15 cellular contexts compared by ENCODE assay signal in the genomic region with DNA sequence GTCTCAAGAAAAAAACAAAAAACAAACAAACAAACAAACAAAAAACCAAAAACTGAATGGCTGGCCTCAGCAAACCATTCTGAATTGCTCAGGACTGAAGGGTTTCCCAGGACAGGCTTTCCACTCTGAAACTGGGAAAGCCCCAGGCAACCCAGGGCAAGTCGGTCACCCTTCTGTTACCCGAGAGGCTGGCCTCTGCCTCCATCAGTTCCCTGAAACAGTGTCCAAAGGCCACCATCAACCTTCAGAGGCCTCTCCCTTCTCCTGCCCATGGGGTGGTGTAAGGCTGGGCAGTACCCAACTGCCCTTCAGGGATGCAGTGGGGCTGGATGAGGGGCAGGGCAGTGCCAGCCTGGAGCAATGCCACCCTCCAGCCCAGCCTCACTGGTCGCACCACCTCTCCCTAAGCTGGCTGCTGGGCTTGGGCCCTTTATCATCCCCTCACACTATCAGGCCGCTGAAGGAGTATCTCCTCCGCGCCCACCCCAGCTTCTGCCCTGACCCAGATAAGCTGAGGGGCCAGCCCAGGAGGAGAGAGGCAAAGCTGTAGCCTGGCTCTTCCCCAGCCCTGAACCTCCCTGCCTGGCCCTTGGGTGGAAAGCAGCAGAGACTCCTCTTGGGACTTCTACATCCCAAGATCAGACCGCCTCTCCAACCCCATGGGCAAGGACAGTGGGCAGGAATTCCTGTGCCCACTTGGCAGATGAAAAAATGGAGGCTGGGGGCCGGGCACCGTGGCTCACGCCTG.
"Had no signal": no experiment of that assay in that cellular context is flagged by ENCODE, and none has a peak within 500 bp of the region (broad histone marks: within the 10 kb centered on the region; RNA-seq: fewer than 3 reads in every experiment).

No MANE protein-coding gene starts in this region.

- H3K27ac Mint-ChIP-seq: activated CD4-positive, alpha-beta T cell treated with anti-CD3 and anti-CD28 coated beads, Interleukin-2, amount 10 ng/mL, durations not matched to agents 24 days and 14 days; activated naive CD4-positive, alpha-beta T cell treated with anti-CD3 and anti-CD28 coated beads, Interleukin-2, amount 10 ng/mL, durations not matched to agents 7 days and 5 days; activated T-helper 17 cell treated with anti-CD3 and anti-CD28 coated beads, Interleukin-2, amount 50 U/mL, for 72 hours had no signal

- H3K27me3 ChIP-seq: cardiac muscle cell, heart left ventricle, left lung, pancreas, suprapubic skin, upper lobe of right lung had no signal

- H3K9me3 Mint-ChIP-seq: activated CD4-positive, alpha-beta T cell treated with anti-CD3 and anti-CD28 coated beads, Interleukin-2, amount 10 ng/mL, durations not matched to agents 24 days and 14 days; activated naive CD4-positive, alpha-beta T cell treated with anti-CD3 and anti-CD28 coated beads, Interleukin-2, amount 10 ng/mL, durations not matched to agents 7 days and 5 days; activated T-helper 17 cell treated with anti-CD3 and anti-CD28 coated beads, Interleukin-2, amount 50 U/mL, for 72 hours; stimulated activated memory B cell treated with anti-CD40 and anti-IgM and Interleukin-4, amounts not matched to agents 10 μg/mL and 1 μg/mL and 100 μg/mL, for 72 hours had no signal

- H3K4me3 ChIP-seq: cardiac muscle cell, coronary artery, heart left ventricle, left lung, pancreas, skin epidermis, suprapubic skin, upper lobe of right lung had no signal

- H3K9me3 ChIP-seq: heart left ventricle, left lung, pancreas, suprapubic skin, upper lobe of right lung had no signal

- H3K27me3 Mint-ChIP-seq: activated CD4-positive, alpha-beta T cell treated with anti-CD3 and anti-CD28 coated beads, Interleukin-2, amount 10 ng/mL, durations not matched to agents 24 days and 14 days; activated T-helper 17 cell treated with anti-CD3 and anti-CD28 coated beads, Interleukin-2, amount 50 U/mL, for 72 hours; stimulated activated memory B cell treated with anti-CD40 and anti-IgM and Interleukin-4, amounts not matched to agents 10 μg/mL and 1 μg/mL and 100 μg/mL, for 72 hours had no signal

- H3K36me3 ChIP-seq: cardiac muscle cell, heart left ventricle, left lung, pancreas, suprapubic skin, upper lobe of right lung had no signal

- H3K36me3 Mint-ChIP-seq: stimulated activated memory B cell treated with anti-CD40 and anti-IgM and Interleukin-4, amounts not matched to agents 10 μg/mL and 1 μg/mL and 100 μg/mL, for 72 hours had no signal

- H3K4me3 Mint-ChIP-seq: activated CD4-positive, alpha-beta T cell treated with anti-CD3 and anti-CD28 coated beads, Interleukin-2, amount 10 ng/mL, durations not matched to agents 24 days and 14 days; activated naive CD4-positive, alpha-beta T cell treated with anti-CD3 and anti-CD28 coated beads, Interleukin-2, amount 10 ng/mL, durations not matched to agents 7 days and 5 days; activated T-helper 17 cell treated with anti-CD3 and anti-CD28 coated beads, Interleukin-2, amount 50 U/mL, for 72 hours; stimulated activated memory B cell treated with anti-CD40 and anti-IgM and Interleukin-4, amounts not matched to agents 10 μg/mL and 1 μg/mL and 100 μg/mL, for 72 hours had no signal

- DNase-seq: activated CD4-positive, alpha-beta T cell treated with anti-CD3 and anti-CD28 coated beads, Interleukin-2, amount 10 ng/mL, durations not matched to agents 24 days and 14 days; activated naive CD4-positive, alpha-beta T cell treated with anti-CD3 and anti-CD28 coated beads, Interleukin-2, amount 10 ng/mL, durations not matched to agents 7 days and 5 days; activated T-cell treated with anti-CD3 and anti-CD28 coated beads for 4 hours; effector CD8-positive, alpha-beta T cell; heart left ventricle; islet precursor cell; left lung; pancreas; upper lobe of right lung had no signal

- H3K27ac ChIP-seq: cardiac muscle cell, coronary artery, heart left ventricle, left lung, pancreas, skin epidermis, suprapubic skin, upper lobe of right lung had no signal

- ATAC-seq: activated T-helper 17 cell treated with anti-CD3 and anti-CD28 coated beads, Interleukin-2, amount 50 U/mL, for 72 hours; heart left ventricle; left lung; pancreas; stimulated activated memory B cell treated with anti-CD40 and anti-IgM and Interleukin-4, amounts not matched to agents 10 μg/mL and 1 μg/mL and 100 μg/mL, for 72 hours; upper lobe of right lung had no signal
